ENCODE assay signal across 2 cellular contexts in the genomic region with DNA sequence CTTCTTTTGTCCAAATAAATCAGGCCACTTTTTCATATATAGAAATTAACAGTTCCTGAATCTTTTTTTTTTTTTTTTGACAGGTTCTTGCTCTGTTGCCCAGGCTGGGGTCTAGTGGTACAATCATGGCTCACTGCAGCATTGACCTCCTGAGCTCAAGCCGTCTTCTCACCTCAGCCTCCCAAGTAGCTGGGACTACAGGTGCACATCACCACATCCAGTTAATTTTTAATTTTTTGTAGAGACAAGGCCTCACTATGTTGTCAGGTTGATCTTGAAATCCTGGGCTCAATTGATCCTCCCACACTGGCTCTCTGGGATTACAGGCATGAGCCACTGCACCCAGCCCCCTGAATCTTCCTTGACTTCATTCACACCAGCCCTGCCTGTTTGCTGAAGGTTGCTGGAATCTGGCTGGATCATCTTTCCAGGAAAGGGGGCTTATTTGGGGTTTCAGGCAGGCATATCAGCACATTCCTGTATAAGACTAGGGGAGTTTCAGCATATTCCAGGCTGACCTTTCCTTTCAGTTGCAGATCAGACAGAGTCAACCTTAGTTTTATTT.
TF ChIP-seq lines count a peak whose summit lies in the region.

No MANE protein-coding gene starts in this region.

TF ChIP-seq in H1, 55 proteins besides CTCF, POLR2A, EP300 and RAD21:
- TF ChIP-seq SAP30 (IDR thresholded peaks at IDR 0.05; ENCODE audit: insufficient read depth, insufficient replicate concordance, low read length) (no peak), SP4 (IDR thresholded peaks at IDR 0.05; ENCODE audit: low read length) (no peak), NRF1 (IDR thresholded peaks at IDR 0.05; ENCODE audit: low read depth, low read length) (no peak), KDM5A (IDR thresholded peaks at IDR 0.05; ENCODE audit: low read length) (no peak), NANOG (IDR thresholded peaks at IDR 0.05; ENCODE audit: insufficient read depth, low read depth, low read length, poor library complexity, severe bottlenecking) (no peak), RXRA (IDR thresholded peaks at IDR 0.05; ENCODE audit: insufficient read depth, low read depth, low read length) (no peak), TAF1 (IDR thresholded peaks at IDR 0.05; ENCODE audit: low read depth, low read length) (no peak), RFX5 (IDR thresholded peaks at IDR 0.05; ENCODE audit: borderline replicate concordance, low read depth, low read length) (no peak), TAF7 (optimal IDR thresholded peaks at IDR 0.05; ENCODE audit: borderline replicate concordance, low read depth, low read length) (no peak)
- TF ChIP-seq, protein P1, sequence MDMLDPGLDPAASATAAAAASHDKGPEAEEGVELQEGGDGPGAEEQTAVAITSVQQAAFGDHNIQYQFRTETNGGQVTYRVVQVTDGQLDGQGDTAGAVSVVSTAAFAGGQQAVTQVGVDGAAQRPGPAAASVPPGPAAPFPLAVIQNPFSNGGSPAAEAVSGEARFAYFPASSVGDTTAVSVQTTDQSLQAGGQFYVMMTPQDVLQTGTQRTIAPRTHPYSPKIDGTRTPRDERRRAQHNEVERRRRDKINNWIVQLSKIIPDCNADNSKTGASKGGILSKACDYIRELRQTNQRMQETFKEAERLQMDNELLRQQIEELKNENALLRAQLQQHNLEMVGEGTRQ (IDR thresholded peaks at IDR 0.05; ENCODE audit: low read length): no peak
- TF ChIP-seq, protein P2, sequence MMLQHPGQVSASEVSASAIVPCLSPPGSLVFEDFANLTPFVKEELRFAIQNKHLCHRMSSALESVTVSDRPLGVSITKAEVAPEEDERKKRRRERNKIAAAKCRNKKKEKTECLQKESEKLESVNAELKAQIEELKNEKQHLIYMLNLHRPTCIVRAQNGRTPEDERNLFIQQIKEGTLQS (IDR thresholded peaks at IDR 0.05; ENCODE audit: insufficient read depth, low read depth, low read length): no peak

TF ChIP-seq in liver, 16 proteins besides CTCF, POLR2A, EP300 and RAD21:
- no peak for TF ChIP-seq RXRA (IDR thresholded peaks at IDR 0.05)
- TF ChIP-seq HNF4G (IDR thresholded peaks at IDR 0.05): no peak
- TF ChIP-seq, protein P3, sequence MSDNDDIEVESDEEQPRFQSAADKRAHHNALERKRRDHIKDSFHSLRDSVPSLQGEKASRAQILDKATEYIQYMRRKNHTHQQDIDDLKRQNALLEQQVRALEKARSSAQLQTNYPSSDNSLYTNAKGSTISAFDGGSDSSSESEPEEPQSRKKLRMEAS (IDR thresholded peaks at IDR 0.05): no peak
- no peak for TF ChIP-seq SP1 (IDR thresholded peaks at IDR 0.05)
- no peak for TF ChIP-seq EGR1 (IDR thresholded peaks at IDR 0.05; ENCODE audit: low read depth in 2 of 2)
- TF ChIP-seq, protein P4, sequence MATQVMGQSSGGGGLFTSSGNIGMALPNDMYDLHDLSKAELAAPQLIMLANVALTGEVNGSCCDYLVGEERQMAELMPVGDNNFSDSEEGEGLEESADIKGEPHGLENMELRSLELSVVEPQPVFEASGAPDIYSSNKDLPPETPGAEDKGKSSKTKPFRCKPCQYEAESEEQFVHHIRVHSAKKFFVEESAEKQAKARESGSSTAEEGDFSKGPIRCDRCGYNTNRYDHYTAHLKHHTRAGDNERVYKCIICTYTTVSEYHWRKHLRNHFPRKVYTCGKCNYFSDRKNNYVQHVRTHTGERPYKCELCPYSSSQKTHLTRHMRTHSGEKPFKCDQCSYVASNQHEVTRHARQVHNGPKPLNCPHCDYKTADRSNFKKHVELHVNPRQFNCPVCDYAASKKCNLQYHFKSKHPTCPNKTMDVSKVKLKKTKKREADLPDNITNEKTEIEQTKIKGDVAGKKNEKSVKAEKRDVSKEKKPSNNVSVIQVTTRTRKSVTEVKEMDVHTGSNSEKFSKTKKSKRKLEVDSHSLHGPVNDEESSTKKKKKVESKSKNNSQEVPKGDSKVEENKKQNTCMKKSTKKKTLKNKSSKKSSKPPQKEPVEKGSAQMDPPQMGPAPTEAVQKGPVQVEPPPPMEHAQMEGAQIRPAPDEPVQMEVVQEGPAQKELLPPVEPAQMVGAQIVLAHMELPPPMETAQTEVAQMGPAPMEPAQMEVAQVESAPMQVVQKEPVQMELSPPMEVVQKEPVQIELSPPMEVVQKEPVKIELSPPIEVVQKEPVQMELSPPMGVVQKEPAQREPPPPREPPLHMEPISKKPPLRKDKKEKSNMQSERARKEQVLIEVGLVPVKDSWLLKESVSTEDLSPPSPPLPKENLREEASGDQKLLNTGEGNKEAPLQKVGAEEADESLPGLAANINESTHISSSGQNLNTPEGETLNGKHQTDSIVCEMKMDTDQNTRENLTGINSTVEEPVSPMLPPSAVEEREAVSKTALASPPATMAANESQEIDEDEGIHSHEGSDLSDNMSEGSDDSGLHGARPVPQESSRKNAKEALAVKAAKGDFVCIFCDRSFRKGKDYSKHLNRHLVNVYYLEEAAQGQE (IDR thresholded peaks at IDR 0.05): no peak
- TF ChIP-seq, protein P5, sequence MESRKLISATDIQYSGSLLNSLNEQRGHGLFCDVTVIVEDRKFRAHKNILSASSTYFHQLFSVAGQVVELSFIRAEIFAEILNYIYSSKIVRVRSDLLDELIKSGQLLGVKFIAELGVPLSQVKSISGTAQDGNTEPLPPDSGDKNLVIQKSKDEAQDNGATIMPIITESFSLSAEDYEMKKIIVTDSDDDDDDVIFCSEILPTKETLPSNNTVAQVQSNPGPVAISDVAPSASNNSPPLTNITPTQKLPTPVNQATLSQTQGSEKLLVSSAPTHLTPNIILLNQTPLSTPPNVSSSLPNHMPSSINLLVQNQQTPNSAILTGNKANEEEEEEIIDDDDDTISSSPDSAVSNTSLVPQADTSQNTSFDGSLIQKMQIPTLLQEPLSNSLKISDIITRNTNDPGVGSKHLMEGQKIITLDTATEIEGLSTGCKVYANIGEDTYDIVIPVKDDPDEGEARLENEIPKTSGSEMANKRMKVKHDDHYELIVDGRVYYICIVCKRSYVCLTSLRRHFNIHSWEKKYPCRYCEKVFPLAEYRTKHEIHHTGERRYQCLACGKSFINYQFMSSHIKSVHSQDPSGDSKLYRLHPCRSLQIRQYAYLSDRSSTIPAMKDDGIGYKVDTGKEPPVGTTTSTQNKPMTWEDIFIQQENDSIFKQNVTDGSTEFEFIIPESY (IDR thresholded peaks at IDR 0.05): no peak
- no peak for TF ChIP-seq TAF1 (conservative IDR thresholded peaks at IDR 0.05)
- TF ChIP-seq FOXA2 (IDR thresholded peaks at IDR 0.05): no peak
- TF ChIP-seq FOXA1 (IDR thresholded peaks at IDR 0.05): no peak
- no peak for TF ChIP-seq JUND (IDR thresholded peaks at IDR 0.05)
- TF ChIP-seq, protein P2 (IDR thresholded peaks at IDR 0.05): no peak
- no peak for TF ChIP-seq NR2F2 (IDR thresholded peaks at IDR 0.05)
- no peak for TF ChIP-seq HNF4A (conservative IDR thresholded peaks at IDR 0.05)
- no peak for TF ChIP-seq GABPA (IDR thresholded peaks at IDR 0.05 in 1 of 2, conservative IDR thresholded peaks at IDR 0.05 in 1 of 2)
- TF ChIP-seq YY1 (IDR thresholded peaks at IDR 0.05): no peak
TF ChIP-seq in liver: peak in this region for 0.
